Comparison of ENCODE assay signal across 8 cellular contexts in the genomic region with DNA sequence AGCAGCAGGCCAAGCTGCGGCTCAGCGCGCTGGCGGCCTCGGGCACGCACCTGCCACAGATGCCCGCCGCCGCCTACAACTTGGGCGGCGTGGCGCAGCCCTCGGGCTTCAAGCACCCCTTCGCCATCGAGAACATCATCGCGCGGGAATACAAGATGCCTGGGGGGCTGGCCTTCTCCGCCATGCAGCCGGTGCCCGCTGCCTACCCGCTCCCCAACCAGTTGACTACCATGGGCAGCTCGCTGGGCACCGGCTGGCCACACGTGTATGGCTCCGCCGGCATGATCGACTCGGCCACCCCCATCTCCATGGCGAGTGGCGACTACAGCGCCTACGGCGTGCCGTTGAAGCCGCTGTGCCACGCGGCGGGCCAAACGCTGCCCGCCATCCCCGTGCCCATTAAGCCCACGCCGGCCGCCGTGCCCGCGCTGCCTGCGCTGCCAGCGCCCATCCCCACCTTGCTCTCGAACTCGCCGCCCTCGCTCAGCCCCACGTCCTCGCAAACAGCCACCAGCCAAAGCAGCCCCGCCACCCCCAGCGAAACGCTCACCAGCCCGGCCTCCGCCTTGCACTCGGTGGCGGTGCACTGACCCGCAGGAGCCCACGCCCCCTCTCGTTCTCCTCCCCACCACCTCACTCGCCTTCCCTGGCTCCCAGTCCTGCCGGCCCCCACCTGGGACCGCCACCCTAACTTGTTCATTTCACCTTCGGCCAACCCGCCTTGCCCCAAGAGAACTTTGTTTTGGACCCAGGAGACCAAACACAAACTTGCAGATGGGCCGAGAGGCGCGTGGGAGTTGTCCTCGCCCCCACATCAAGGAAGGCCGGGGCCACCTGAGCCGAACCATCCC. TPM values are rescaled to one million over a fixed set of nuclear protein-coding genes. Genes with fewer than 3 reads are reported as not detected.
DNase-seq lines count a peak whose midpoint lies in the region; ATAC-seq and TF ChIP-seq lines count a peak whose summit lies in the region.

No MANE protein-coding gene starts in this region.

- H2BK20ac ChIP-seq in IMR-90 (ENCODE audit: low read depth, low read length) = no peak overlapping the region

- no peak for TF ChIP-seq RAD21 in IMR-90 (IDR thresholded peaks at IDR 0.05; ENCODE audit: low read length)

- H2AFZ ChIP-seq in DND-41 (ENCODE audit: low read depth, low read length) (peak overlapping the region; percentile 66), IMR-90 (replicated peaks; ENCODE audit: low read length, poor library complexity) (peak overlapping the region; percentile 85)

- peaks cover 75 to 94% (median 89%) of the 10 kb centered on the region in 5 donors for H3K27me3 Mint-ChIP-seq in naive thymus-derived CD4-positive, alpha-beta T cell

- no peaks in the 10 kb centered on the region for H3K9me3 ChIP-seq in DND-41 (ENCODE audit: insufficient read depth, low read length, severe bottlenecking)
- no peaks in the 10 kb centered on the region; the same call in 1 of the 2 replicates for H3K9me3 ChIP-seq in IMR-90 (ENCODE audit: control insufficient read depth, insufficient read depth, low read length)
- H3K9me3 ChIP-seq in naive thymus-derived CD4-positive, alpha-beta T cell (ENCODE audit: control insufficient read depth in 2 of 3, low read length in 3 of 3) = peaks cover 0 to 15% (median 0%) of the 10 kb centered on the region in 3 experiments

- peaks cover 12% of the 10 kb centered on the region; the same call in 1 of the 2 replicates for H3K36me3 ChIP-seq in DND-41 (ENCODE audit: insufficient read depth, low read length)
- H3K36me3 ChIP-seq in IMR-90 (ENCODE audit: control insufficient read depth, insufficient read depth, low read length) = no peaks in the 10 kb centered on the region
- no peaks in the 10 kb centered on the region for H3K36me3 ChIP-seq in naive thymus-derived CD4-positive, alpha-beta T cell (ENCODE audit: control insufficient read depth in 2 of 3, insufficient read depth in 3 of 3, low read length in 3 of 3)

- H3K27ac ChIP-seq in DND-41 (ENCODE audit: low read length) = peak overlapping the region; percentile 59
- no peak overlapping the region for H3K27ac ChIP-seq in IMR-90 (ENCODE audit: insufficient read depth, low read length)
- H3K27ac ChIP-seq in naive thymus-derived CD4-positive, alpha-beta T cell (ENCODE audit: low read depth, low read length) = no peak overlapping the region

- H3K79me1 ChIP-seq in IMR-90 (ENCODE audit: low read depth in 1 of 2, low read length in 2 of 2) = no peaks in the 10 kb centered on the region

- H3K36me3 Mint-ChIP-seq in naive thymus-derived CD4-positive, alpha-beta T cell = peaks cover 0 to 17% (median 6%) of the 10 kb centered on the region in 5 donors

- H3K4me2 ChIP-seq in DND-41 (ENCODE audit: insufficient read depth, low read length) = peak overlapping the region; percentile 77
- H3K4me2 ChIP-seq in IMR-90 (ENCODE audit: low read depth, low read length) = peak overlapping the region; percentile 83

- no peak overlapping the region for H2BK5ac ChIP-seq in IMR-90 (ENCODE audit: low read depth, low read length, poor library complexity, severe bottlenecking)

- peaks cover 11% of the 10 kb centered on the region for H3K79me2 ChIP-seq in DND-41 (ENCODE audit: insufficient read depth, low read length)

- H3K4me1 ChIP-seq in DND-41 (ENCODE audit: insufficient read depth, low read length) = peaks cover 40% of the 10 kb centered on the region
- H3K4me1 ChIP-seq in IMR-90 (ENCODE audit: control insufficient read depth, insufficient read depth, low read length) = no peaks in the 10 kb centered on the region; the same call in 1 of the 2 replicates
- peaks cover 23 to 27% of the 10 kb centered on the region in 2 donors for H3K4me1 ChIP-seq in naive thymus-derived CD4-positive, alpha-beta T cell (ENCODE audit: control insufficient read depth in 2 of 2, insufficient read depth in 2 of 2, low read length in 2 of 2)

- H3K4me3 ChIP-seq in DND-41 (ENCODE audit: low read depth in 1 of 2, low read length in 2 of 2) = peak overlapping the region; percentile 39 to 67; a peak in 3 of 4 replicates
- peak overlapping the region; percentile 50; the same call in 1 of the 2 replicates for H3K4me3 ChIP-seq in IMR-90 (ENCODE audit: insufficient read depth, low read depth, low read length)
- H3K4me3 ChIP-seq in cardiac fibroblast (replicated peaks in 1 of 2; ENCODE audit: low read depth in 2 of 2, low read length in 2 of 2) = peak overlapping the region; percentile 43 to 49
- H3K4me3 ChIP-seq in naive thymus-derived CD4-positive, alpha-beta T cell (ENCODE audit: low read length) = peak overlapping the region; percentile 49

- 1% methylated on average over 42 of the region's 77 CpGs; no CpG with 5 or more reads in 1 of the 2 experiments for WGBS in IMR-90 (ENCODE audit: extremely low coverage in 2 of 2, insufficient read length in 1 of 2), 2 experiments

- no peak overlapping the region for H2BK120ac ChIP-seq in IMR-90 (ENCODE audit: low read depth, low read length)

- H4K8ac ChIP-seq in IMR-90 (ENCODE audit: low read depth in 2 of 2, low read length in 2 of 2) = no peak overlapping the region

- H4K5ac ChIP-seq in IMR-90 (ENCODE audit: low read depth, low read length) = no peak overlapping the region

- H2AK5ac ChIP-seq in IMR-90 (ENCODE audit: low read depth, low read length) = no peak overlapping the region

- H3K27me3 ChIP-seq in DND-41 (ENCODE audit: insufficient read depth, low read length, poor library complexity) (no peaks in the 10 kb centered on the region), IMR-90 (ENCODE audit: control insufficient read depth, insufficient read depth, low read length) (peaks cover 82% of the 10 kb centered on the region)
- peaks cover 30 to 83% of the 10 kb centered on the region in 2 donors for H3K27me3 ChIP-seq in naive thymus-derived CD4-positive, alpha-beta T cell (ENCODE audit: control insufficient read depth in 2 of 2, insufficient read depth in 2 of 2, low read length in 2 of 2)

- intact Hi-C loops in IMR-90 (cut with micrococcal nuclease) = no loop called here
- intact Hi-C loops in naive thymus-derived CD4-positive, alpha-beta T cell (cut with micrococcal nuclease) = loop anchor here (1.0 to 5.0 kb wide), 10 partner anchors 8 to 577 kb away; a partner anchor contains a TSS

- peak overlapping the region; percentile 62 for H3K9ac ChIP-seq in DND-41 (ENCODE audit: low read depth, low read length)
- no peak overlapping the region for H3K9ac ChIP-seq in IMR-90 (ENCODE audit: low read depth, low read length)

- peaks cover 0 to 30% (median 16%) of the 10 kb centered on the region in 11 donors for H3K9me3 Mint-ChIP-seq in naive thymus-derived CD4-positive, alpha-beta T cell

- no peaks in the 10 kb centered on the region for H3K9me1 ChIP-seq in IMR-90 (ENCODE audit: insufficient read depth, low read length)

- no peak for ATAC-seq in DND-41 (ENCODE audit: insufficient read depth, low read depth)
- no peak for ATAC-seq in IMR-90 (ENCODE audit: low read depth)
- peak; percentile 19 for ATAC-seq in naive thymus-derived CD4-positive, alpha-beta T cell

- H3K4me1 Mint-ChIP-seq in naive thymus-derived CD4-positive, alpha-beta T cell = peaks cover 28 to 56% (median 45%) of the 10 kb centered on the region in 7 donors

- H3K14ac ChIP-seq in IMR-90 (replicated peaks; ENCODE audit: low read depth, low read length) = no peak overlapping the region

- no peak overlapping the region for H3K23ac ChIP-seq in IMR-90 (ENCODE audit: low read depth, low read length)

- H3K4ac ChIP-seq in IMR-90 (ENCODE audit: low read depth, low read length) = no peak overlapping the region

- POLR2A ChIA-PET in IMR-90 (lab: Charles Lee; ENCODE audit: unreplicated experiment) = no interaction called here
- POLR2A ChIA-PET in naive thymus-derived CD4-positive, alpha-beta T cell (lab: Charles Lee) = interaction anchor here (2.2 kb wide), 1 partner anchor 11 kb away, joined by 8 read pairs; no protein-coding TSS in a partner anchor

- H2AK9ac ChIP-seq in IMR-90 (replicated peaks; ENCODE audit: low read depth, low read length, poor library complexity) = peak overlapping the region; percentile 37

- dilution Hi-C loops in IMR-90 (cut with HindIII; ENCODE audit: low sequenced_read_pairs, unreplicated experiment) = no loop called here

- peak overlapping the region; percentile 52 to 97 (median 86) for H3K27ac Mint-ChIP-seq in naive thymus-derived CD4-positive, alpha-beta T cell

- H4K20me1 ChIP-seq in DND-41 (ENCODE audit: insufficient read depth, low read length) (no peaks in the 10 kb centered on the region), IMR-90 (ENCODE audit: insufficient read depth, low read length) (no peaks in the 10 kb centered on the region)

- peak overlapping the region; percentile 80 to 97 (median 90) for H3K4me3 Mint-ChIP-seq in naive thymus-derived CD4-positive, alpha-beta T cell

- no peak for TF ChIP-seq POLR2A in IMR-90 (IDR thresholded peaks at IDR 0.05; ENCODE audit: low read depth, low read length)

- DNase-seq in DND-41 = peak; percentile 12
- DNase-seq in IMR-90 = no peak
- no peak for DNase-seq in cardiac fibroblast (ENCODE audit: low read depth in 2 of 2)
- DNase-seq in naive thymus-derived CD4-positive, alpha-beta T cell = peak in 1 of 9 donors; percentile 48
- no peak for DNase-seq in effector CD4-positive, alpha-beta T cell
- no peak for DNase-seq in epidermal melanocyte (ENCODE audit: insufficient read length, low spot score)
- DNase-seq in T-helper 9 cell = no peak
- no peak for DNase-seq in HCEC 1CT

- no TSS peak for BruUV-seq in IMR-90 (replicated peaks; lab: Mats Ljungman, UMichigan)

- no peak overlapping the region for H2BK15ac ChIP-seq in IMR-90 (ENCODE audit: low read depth, low read length)

- no peak for TF ChIP-seq CTCF in DND-41 (IDR thresholded peaks at IDR 0.05; ENCODE audit: borderline replicate concordance, extremely low read depth, low read length, poor library complexity, severe bottlenecking)
- TF ChIP-seq CTCF in IMR-90 (conservative IDR thresholded peaks at IDR 0.05; ENCODE audit: low read depth, low read length) = no peak
- TF ChIP-seq CTCF in cardiac fibroblast (IDR thresholded peaks at IDR 0.05; ENCODE audit: low read depth, low read length) = no peak

- no peak overlapping the region for H4K91ac ChIP-seq in IMR-90 (ENCODE audit: insufficient read depth, low read depth, low read length)

- CTCF ChIA-PET in IMR-90 (lab: Yijun Ruan, JAX) = no interaction called here
- CTCF ChIA-PET in naive thymus-derived CD4-positive, alpha-beta T cell (lab: Charles Lee) = no interaction called here

- H3K18ac ChIP-seq in IMR-90 (ENCODE audit: low read depth, low read length) = no peak overlapping the region

- in situ Hi-C loops in IMR-90 (cut with MboI; ENCODE audit: low sequenced_read_pairs) = no loop called here

- H3K56ac ChIP-seq in IMR-90 (ENCODE audit: extremely low read depth, insufficient read depth, low read length) = no peak overlapping the region

TF ChIP-seq in IMR-90, 13 proteins besides CTCF, POLR2A, EP300 and RAD21 (continues in another document):
- no peak for TF ChIP-seq RFX5 (IDR thresholded peaks at IDR 0.05; ENCODE audit: low read depth, low read length)
- TF ChIP-seq MAFK (IDR thresholded peaks at IDR 0.05; ENCODE audit: low read depth, low read length) = no peak

RNA-seq across cellular contexts. Expression of a gene that starts 1.5 kb away (rescaled TPM):
- not detected in 2 replicates for total RNA-seq in IMR-90 (2012; rRNA removed)
- polyA plus RNA-seq in IMR-90 (2012; rRNA removed) = not detected in 2 replicates
- not detected in 2 replicates for polyA plus RNA-seq in IMR-90 (2012; cell fraction: cytosol; rRNA removed)
- 0.02 TPM in 1 of 2 replicates, not detected in the other for polyA plus RNA-seq in IMR-90 (2012; cell fraction: nucleus; rRNA removed; ENCODE audit: low replicate concordance)
- total RNA-seq in naive thymus-derived CD4-positive, alpha-beta T cell = under 1 TPM in 4 of 5 experiments, not detected in 1; 0.12 to 0.97 (median 0.27) TPM
- under 1 TPM in 1 of 2 donors, not detected in 1; 0.91 TPM for polyA plus RNA-seq in naive thymus-derived CD4-positive, alpha-beta T cell
